In genomic region chr1:158115126-158115525, GRCh38 we compare ENCODE assay signal across 13 cellular contexts.
A peak's percentile ranks its signal among the peaks of the same experiment; 100 is the strongest.
DNase-seq lines count a peak whose midpoint lies in the region; ATAC-seq and TF ChIP-seq lines count a peak whose summit lies in the region.
"Had no signal": no experiment of that assay in that cellular context is flagged by ENCODE, and none has a peak within 500 bp of the region (broad histone marks: within the 10 kb centered on the region; RNA-seq: fewer than 3 reads in every experiment).

No MANE protein-coding gene starts in this region.

- H3K4me2 ChIP-seq in Karpas-422 (ENCODE audit: low read depth, low read length, poor library complexity, severe bottlenecking) = peak overlapping the region; percentile 10

- no peaks in the 10 kb centered on the region for H3K9me2 ChIP-seq in Karpas-422 (replicated peaks; ENCODE audit: insufficient read depth, low read length)

- peaks cover 0 to 4% of the 10 kb centered on the region in 2 donors for H3K9me3 Mint-ChIP-seq in stimulated activated naive B cell treated with anti-CD40 and anti-IgM and Interleukin-4, amounts not matched to agents 10 μg/mL and 1 μg/mL and 100 μg/mL, for 72 hours
- H3K9me3 Mint-ChIP-seq: activated naive CD4-positive, alpha-beta T cell treated with anti-CD3 and anti-CD28 coated beads, Interleukin-2, amount 10 ng/mL, durations not matched to agents 7 days and 5 days had no signal

- H3K4me1 ChIP-seq in Karpas-422 (ENCODE audit: low read length) (peaks cover 33% of the 10 kb centered on the region), gastrocnemius medialis (no peaks in the 10 kb centered on the region)

- H3K36me3 ChIP-seq in Karpas-422 (ENCODE audit: insufficient read depth, low read length) = no peaks in the 10 kb centered on the region
- no peaks in the 10 kb centered on the region for H3K36me3 ChIP-seq in gastrocnemius medialis

- no peak overlapping the region for H3K9ac ChIP-seq in Karpas-422 (ENCODE audit: low read length)

- H3K27me3 ChIP-seq in Karpas-422 (ENCODE audit: low read length) = peaks cover 7% of the 10 kb centered on the region; the same call in 1 of the 2 replicates
- peaks cover 0 to 24% (median 3%) of the 10 kb centered on the region in 3 donors for H3K27me3 ChIP-seq in gastrocnemius medialis

- H3K36me3 Mint-ChIP-seq in stimulated activated naive B cell treated with anti-CD40 and anti-IgM and Interleukin-4, amounts not matched to agents 10 μg/mL and 1 μg/mL and 100 μg/mL, for 72 hours = peaks cover 0 to 2% of the 10 kb centered on the region in 2 donors

- H2AFZ ChIP-seq in Karpas-422 (ENCODE audit: low read length) = no peak overlapping the region

- ATAC-seq in GM19043 (IDR thresholded peaks at IDR 0.05; ENCODE audit: low read depth, unreplicated experiment) (peak; percentile 92), HG02642 (IDR thresholded peaks at IDR 0.05; ENCODE audit: poor library complexity, unreplicated experiment) (peak; percentile 85), gastrocnemius medialis (no peak)
- peak; percentile 94 to 95 for ATAC-seq in stimulated activated naive B cell treated with anti-CD40 and anti-IgM and Interleukin-4, amounts not matched to agents 10 μg/mL and 1 μg/mL and 100 μg/mL, for 72 hours (replicated peaks)

- H3K27me3 Mint-ChIP-seq in stimulated activated naive B cell treated with anti-CD40 and anti-IgM and Interleukin-4, amounts not matched to agents 10 μg/mL and 1 μg/mL and 100 μg/mL, for 72 hours = peaks cover 29 to 33% of the 10 kb centered on the region in 2 donors

- intact Hi-C loops in gastrocnemius medialis (cut with DNase I; ENCODE audit: low total_unique reads) = no loop called here

- H3K27ac ChIP-seq in Karpas-422 (ENCODE audit: low read length) (no peak overlapping the region), gastrocnemius medialis (no peak overlapping the region)

- H3K4me3 ChIP-seq in Karpas-422 (ENCODE audit: low read length) = no peak overlapping the region
- H3K4me3 ChIP-seq in gastrocnemius medialis = no peak overlapping the region

- no peaks in the 10 kb centered on the region for H3K79me2 ChIP-seq in Karpas-422 (ENCODE audit: low read length)

- no peaks in the 10 kb centered on the region for H4K20me1 ChIP-seq in Karpas-422 (ENCODE audit: insufficient read depth, low read depth, low read length)

- no peak for TF ChIP-seq POLR2A in gastrocnemius medialis (IDR thresholded peaks at IDR 0.05)

- TF ChIP-seq CTCF in gastrocnemius medialis (IDR thresholded peaks at IDR 0.05 in 4 of 5, conservative IDR thresholded peaks at IDR 0.05 in 1 of 5) = no peak

- H3K9me3 ChIP-seq in Karpas-422 (ENCODE audit: low read length) (no peaks in the 10 kb centered on the region; the same call in 1 of the 2 replicates), gastrocnemius medialis (no peaks in the 10 kb centered on the region)

- H3K4me3 Mint-ChIP-seq in stimulated activated naive B cell treated with anti-CD40 and anti-IgM and Interleukin-4, amounts not matched to agents 10 μg/mL and 1 μg/mL and 100 μg/mL, for 72 hours = no peak overlapping the region
- H3K4me3 Mint-ChIP-seq: activated naive CD4-positive, alpha-beta T cell treated with anti-CD3 and anti-CD28 coated beads, Interleukin-2, amount 10 ng/mL, durations not matched to agents 7 days and 5 days had no signal

- DNase-seq in Karpas-422 (peak; percentile 75), medulla oblongata (ENCODE audit: extremely low spot score) (no peak), DMS153 treated with DMSO at 0.1 percent for 48 hours (lab: John Stamatoyannopoulos, UW; ENCODE audit: unreplicated experiment) (no peak), gastrocnemius medialis (no peak)
- peak; percentile 28 for DNase-seq in stimulated activated naive B cell treated with anti-CD40 and anti-IgM and Interleukin-4, amounts not matched to agents 10 μg/mL and 1 μg/mL and 100 μg/mL, for 72 hours
- DNase-seq: activated naive CD4-positive, alpha-beta T cell treated with anti-CD3 and anti-CD28 coated beads, Interleukin-2, amount 10 ng/mL, durations not matched to agents 7 days and 5 days; NCI-H1417 treated with DMSO at 0.1 percent for 48 hours; NCI-H748 treated with DMSO at 0.1 percent for 48 hours; retina; stimulated activated CD4-positive, alpha-beta T cell treated with anti-CD3 and anti-CD28 coated beads, Interleukin-4, amount 100 ng/mL, for 1 hour; SW 1271 had no signal

- in situ Hi-C loops in gastrocnemius medialis (cut with MboI; ENCODE audit: low sequenced_read_pairs in 4 of 4) = loop anchor here in 1 of 4 donors (25.0 kb wide), 1 partner anchor 528 kb away; the partner anchor contains the start of gene FCRL4

- peaks cover 32 to 43% of the 10 kb centered on the region in 2 donors for H3K4me1 Mint-ChIP-seq in stimulated activated naive B cell treated with anti-CD40 and anti-IgM and Interleukin-4, amounts not matched to agents 10 μg/mL and 1 μg/mL and 100 μg/mL, for 72 hours

- H3K27ac Mint-ChIP-seq in stimulated activated naive B cell treated with anti-CD40 and anti-IgM and Interleukin-4, amounts not matched to agents 10 μg/mL and 1 μg/mL and 100 μg/mL, for 72 hours = peak overlapping the region; percentile 31
- H3K27ac Mint-ChIP-seq: activated naive CD4-positive, alpha-beta T cell treated with anti-CD3 and anti-CD28 coated beads, Interleukin-2, amount 10 ng/mL, durations not matched to agents 7 days and 5 days had no signal

Comparison
In these comparisons a context has a peak if more than half of its experiments do, and no peak if none do; other contexts are left out.
1. ATAC-seq: peak in GM19043 (single experiment), HG02642 (single experiment) and stimulated activated naive B cell treated with anti-CD40 and anti-IgM and Interleukin-4, amounts not matched to agents 10 μg/mL and 1 μg/mL and 100 μg/mL, for 72 hours (2 of 2); none in gastrocnemius medialis (0 of 2).
2. DNase-seq: peak in Karpas-422 (single experiment) and stimulated activated naive B cell treated with anti-CD40 and anti-IgM and Interleukin-4, amounts not matched to agents 10 μg/mL and 1 μg/mL and 100 μg/mL, for 72 hours (single experiment); none in medulla oblongata (single experiment), DMS153 treated with DMSO at 0.1 percent for 48 hours (single experiment) and gastrocnemius medialis (0 of 2).